Comparison of ENCODE assay signal across 14 cellular contexts in the genomic region with DNA sequence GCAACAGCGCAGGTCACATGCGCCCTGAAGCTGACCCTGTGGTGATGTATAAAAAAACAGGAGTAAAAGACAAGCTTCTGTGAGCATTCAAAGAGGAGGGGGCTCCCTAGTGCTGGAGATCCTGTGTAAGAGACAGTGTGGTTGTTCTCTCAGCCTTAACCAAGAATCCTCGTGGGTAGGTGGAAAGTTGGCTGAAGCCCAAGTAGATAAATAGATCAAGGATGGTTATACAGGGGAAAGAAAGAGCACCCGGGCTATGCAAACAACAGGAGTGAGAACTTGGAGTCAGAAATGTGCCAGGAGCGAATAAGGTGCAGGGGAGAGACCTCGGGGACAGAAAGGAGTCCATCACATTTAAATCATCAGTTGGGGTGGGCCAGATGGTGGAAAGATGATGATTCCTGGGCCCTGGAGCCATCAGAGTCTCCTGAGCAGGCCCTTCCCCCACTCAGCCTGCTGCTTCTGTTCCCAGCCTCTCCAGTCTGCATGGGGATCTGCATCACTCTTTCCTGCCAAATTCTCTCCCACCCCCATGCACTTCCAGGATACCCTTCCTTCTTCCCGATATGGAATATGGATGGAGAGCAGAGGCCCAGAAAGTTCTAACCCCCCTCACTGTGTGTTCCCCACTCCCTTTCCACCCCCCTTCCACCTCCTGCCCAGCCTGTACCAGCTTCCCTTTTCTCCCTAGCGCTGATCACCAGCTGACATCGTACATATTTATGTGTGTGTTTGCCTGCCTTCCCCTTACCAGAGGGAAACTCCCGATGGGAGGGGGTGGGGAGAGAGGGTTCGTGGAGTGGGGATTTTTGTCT.
DNase-seq lines count a peak whose midpoint lies in the region; ATAC-seq, FAIRE-seq and TF ChIP-seq lines count a peak whose summit lies in the region.
"Had no signal": no experiment of that assay in that cellular context is flagged by ENCODE, and none has a peak within 500 bp of the region (broad histone marks: within the 10 kb centered on the region; RNA-seq: fewer than 3 reads in every experiment).

No MANE protein-coding gene starts in this region.

- H2BK5ac ChIP-seq in mesenchymal stem cell (ENCODE audit: low read depth, low read length, poor library complexity, severe bottlenecking): no peak overlapping the region

- no peak for TF ChIP-seq RAD21 in SK-N-SH (IDR thresholded peaks at IDR 0.05; ENCODE audit: low read length)

- peak overlapping the region in 1 of 2 experiments; percentile 43 for H3K18ac ChIP-seq in mesenchymal stem cell (ENCODE audit: low read depth in 1 of 2, low read length in 2 of 2)

- H3K14ac ChIP-seq in mesenchymal stem cell (ENCODE audit: low read length in 2 of 2): no peak overlapping the region

- CTCF ChIA-PET in SK-N-SH (lab: Yijun Ruan, JAX): interaction anchor here (0.7 kb wide), 1 partner anchor 422 kb away, joined by 3 read pairs; no protein-coding TSS in a partner anchor
- CTCF ChIA-PET in activated naive CD4-positive, alpha-beta T cell treated with anti-CD3 and anti-CD28 coated beads, Interleukin-2, amount 10 ng/mL, durations not matched to agents 7 days and 5 days (lab: Charles Lee): no interaction called here

- peak overlapping the region; percentile 4 for H3K4me3 Mint-ChIP-seq in astrocyte (ENCODE audit: unreplicated experiment)
- no peak overlapping the region for H3K4me3 Mint-ChIP-seq in activated naive CD4-positive, alpha-beta T cell treated with anti-CD3 and anti-CD28 coated beads, Interleukin-2, amount 10 ng/mL, durations not matched to agents 7 days and 5 days
- H3K4me3 Mint-ChIP-seq in activated T-helper 17 cell treated with anti-CD3 and anti-CD28 coated beads, Interleukin-2, amount 50 U/mL, for 72 hours: no peak overlapping the region
- H3K4me3 Mint-ChIP-seq: activated CD4-positive, alpha-beta T cell treated with anti-CD3 and anti-CD28 coated beads for 36 hours had no signal

- H3K79me1 ChIP-seq in mesenchymal stem cell (replicated peaks; ENCODE audit: low read length, poor library complexity, severe bottlenecking): no peaks in the 10 kb centered on the region

- ATAC-seq in SK-N-SH treated with all-trans-retinoic acid at 6 μM for 48 hours: no peak
- no peak for ATAC-seq in activated T-helper 17 cell treated with anti-CD3 and anti-CD28 coated beads, Interleukin-2, amount 50 U/mL, for 72 hours (replicated peaks)
- ATAC-seq: activated CD4-positive, alpha-beta T cell treated with anti-CD3 and anti-CD28 coated beads for 36 hours had no signal

- H3F3A ChIP-seq in SK-N-SH (replicated peaks; ENCODE audit: insufficient read depth): peaks cover 24% of the 10 kb centered on the region

- intact Hi-C loops in spleen (cut with DNase I; ENCODE audit: low total_unique reads): no loop called here

- 60% methylated on average over 11 of the region's 11 CpGs for WGBS in SK-N-SH (ENCODE audit: low lambda C conversion rate)
- 69% methylated on average over 10 of the region's 11 CpGs for WGBS in mesenchymal stem cell
- whole genome bisulfite sequencing in spleen, 5 donors: 48 to 56% (median 49%) methylated on average over 11 of the region's 11 CpGs

- H3K27me3 ChIP-seq in SK-N-SH (ENCODE audit: insufficient read depth): no peaks in the 10 kb centered on the region
- H3K27me3 ChIP-seq in astrocyte (ENCODE audit: insufficient read depth, low read length): peaks cover 5% of the 10 kb centered on the region
- H3K27me3 ChIP-seq in mesenchymal stem cell (ENCODE audit: control insufficient read depth in 1 of 2, insufficient read depth in 1 of 2, low read length in 2 of 2): no peaks in the 10 kb centered on the region
- no peaks in the 10 kb centered on the region for H3K27me3 ChIP-seq in SJCRH30
- H3K27me3 ChIP-seq in spleen (replicated peaks in 1 of 7): no peaks in the 10 kb centered on the region

- H2AK5ac ChIP-seq in mesenchymal stem cell (ENCODE audit: low read length, severe bottlenecking): no peak overlapping the region

- H3K4me1 ChIP-seq in SK-N-SH (ENCODE audit: control insufficient read depth in 1 of 2, insufficient read depth in 2 of 2, low read depth in 1 of 2, low read length in 1 of 2) (peaks cover 17 to 30% of the 10 kb centered on the region in 2 experiments), astrocyte (ENCODE audit: insufficient read depth, low read length) (peaks cover 5% of the 10 kb centered on the region), mesenchymal stem cell (ENCODE audit: control insufficient read depth, insufficient read depth, low read depth, low read length) (peaks cover 3% of the 10 kb centered on the region), SJCRH30 (peaks cover 6% of the 10 kb centered on the region; the same call in 1 of the 2 replicates), spleen (peaks cover 0 to 44% (median 19%) of the 10 kb centered on the region in 6 donors)

- H2BK120ac ChIP-seq in mesenchymal stem cell (ENCODE audit: low read depth, low read length): no peak overlapping the region

- no peak for TF ChIP-seq CTCF in SK-N-SH (IDR thresholded peaks at IDR 0.05)
- no peak for TF ChIP-seq CTCF in astrocyte (IDR thresholded peaks at IDR 0.05; ENCODE audit: insufficient read depth, low read depth, low read length)
- TF ChIP-seq CTCF in spleen (IDR thresholded peaks at IDR 0.05 in 8 of 11, conservative IDR thresholded peaks at IDR 0.05 in 3 of 11): no peak

- no peaks in the 10 kb centered on the region for H3K36me3 Mint-ChIP-seq in astrocyte (ENCODE audit: low read depth, unreplicated experiment)
- no peaks in the 10 kb centered on the region for H3K36me3 Mint-ChIP-seq in activated naive CD4-positive, alpha-beta T cell treated with anti-CD3 and anti-CD28 coated beads, Interleukin-2, amount 10 ng/mL, durations not matched to agents 7 days and 5 days
- no peaks in the 10 kb centered on the region for H3K36me3 Mint-ChIP-seq in activated T-helper 17 cell treated with anti-CD3 and anti-CD28 coated beads, Interleukin-2, amount 50 U/mL, for 72 hours (ENCODE audit: low read depth)

- H3K4me2 ChIP-seq in SK-N-SH (no peak overlapping the region), astrocyte (ENCODE audit: low read length) (no peak overlapping the region), mesenchymal stem cell (ENCODE audit: low read length, poor library complexity, severe bottlenecking) (no peak overlapping the region)

- H2BK12ac ChIP-seq in mesenchymal stem cell (ENCODE audit: low read length in 2 of 2): peak overlapping the region in 1 of 2 experiments; percentile 11

- no peak overlapping the region for H2BK15ac ChIP-seq in mesenchymal stem cell (ENCODE audit: low read depth, poor library complexity, severe bottlenecking)

- peak overlapping the region; percentile 28 for H4K91ac ChIP-seq in mesenchymal stem cell (ENCODE audit: low read length)

- H3K27ac ChIP-seq in SK-N-SH (ENCODE audit: low read depth in 2 of 2, low read length in 1 of 2) (no peak overlapping the region), astrocyte (ENCODE audit: low read depth, low read length) (no peak overlapping the region), mesenchymal stem cell (ENCODE audit: low read length, poor library complexity, severe bottlenecking) (no peak overlapping the region), SJCRH30 (no peak overlapping the region), spleen (no peak overlapping the region)

- H3K23ac ChIP-seq in mesenchymal stem cell (ENCODE audit: low read length in 2 of 2): no peak overlapping the region

- H3K9me3 Mint-ChIP-seq in astrocyte (ENCODE audit: unreplicated experiment): no peaks in the 10 kb centered on the region
- H3K9me3 Mint-ChIP-seq in activated naive CD4-positive, alpha-beta T cell treated with anti-CD3 and anti-CD28 coated beads, Interleukin-2, amount 10 ng/mL, durations not matched to agents 7 days and 5 days: no peaks in the 10 kb centered on the region
- H3K9me3 Mint-ChIP-seq in activated T-helper 17 cell treated with anti-CD3 and anti-CD28 coated beads, Interleukin-2, amount 50 U/mL, for 72 hours: no peaks in the 10 kb centered on the region

- H4K8ac ChIP-seq in mesenchymal stem cell (ENCODE audit: low read length): peak overlapping the region; percentile 64

- TF ChIP-seq POLR2A in spleen (IDR thresholded peaks at IDR 0.05): no peak

- H3K9me3 ChIP-seq in SK-N-SH (no peaks in the 10 kb centered on the region), astrocyte (ENCODE audit: insufficient read depth, low read depth, low read length) (no peaks in the 10 kb centered on the region), mesenchymal stem cell (ENCODE audit: control insufficient read depth, low read length) (no peaks in the 10 kb centered on the region), SJCRH30 (replicated peaks) (0 out of 2 replicates have a peak, but pooled peaks cover 2% of the 10 kb centered on the region), spleen (no peaks in the 10 kb centered on the region)

- no peak overlapping the region for H3K4ac ChIP-seq in mesenchymal stem cell (ENCODE audit: low read depth in 1 of 2, low read length in 2 of 2)

- peak; percentile 37 for DNase-seq in SK-N-SH
- DNase-seq in astrocyte (ENCODE audit: low read depth): no peak
- DNase-seq in mesenchymal stem cell: no peak
- DNase-seq in SJCRH30: no peak
- no peak for DNase-seq in activated naive CD4-positive, alpha-beta T cell treated with anti-CD3 and anti-CD28 coated beads, Interleukin-2, amount 10 ng/mL, durations not matched to agents 7 days and 5 days
- DNase-seq in spleen: no peak
- DNase-seq: activated CD4-positive, alpha-beta T cell treated with anti-CD3 and anti-CD28 coated beads for 36 hours; activated effector memory CD4-positive, alpha-beta T cell treated with Interleukin-2 at 50 U/mL for 16 hours; dermis blood vessel endothelial cell; GF-D8; NCI-H2107; Right ventricle myocardium superior had no signal

- no peaks in the 10 kb centered on the region for H3K27me3 Mint-ChIP-seq in astrocyte (ENCODE audit: low read depth, unreplicated experiment)
- peaks cover 10% of the 10 kb centered on the region for H3K27me3 Mint-ChIP-seq in activated naive CD4-positive, alpha-beta T cell treated with anti-CD3 and anti-CD28 coated beads, Interleukin-2, amount 10 ng/mL, durations not matched to agents 7 days and 5 days
- peaks cover 11% of the 10 kb centered on the region for H3K27me3 Mint-ChIP-seq in activated T-helper 17 cell treated with anti-CD3 and anti-CD28 coated beads, Interleukin-2, amount 50 U/mL, for 72 hours

- peak overlapping the region; percentile 60 for H3K27ac Mint-ChIP-seq in astrocyte (ENCODE audit: unreplicated experiment)
- no peak overlapping the region for H3K27ac Mint-ChIP-seq in activated naive CD4-positive, alpha-beta T cell treated with anti-CD3 and anti-CD28 coated beads, Interleukin-2, amount 10 ng/mL, durations not matched to agents 7 days and 5 days
- H3K27ac Mint-ChIP-seq in activated T-helper 17 cell treated with anti-CD3 and anti-CD28 coated beads, Interleukin-2, amount 50 U/mL, for 72 hours: no peak overlapping the region
- H3K27ac Mint-ChIP-seq: activated CD4-positive, alpha-beta T cell treated with anti-CD3 and anti-CD28 coated beads for 36 hours had no signal

- no peaks in the 10 kb centered on the region for H3K36me3 ChIP-seq in SK-N-SH (replicated peaks in 1 of 2; ENCODE audit: control insufficient read depth in 1 of 2, insufficient read depth in 2 of 2, low read length in 1 of 2)
- H3K36me3 ChIP-seq in astrocyte (ENCODE audit: insufficient read depth, low read length): no peaks in the 10 kb centered on the region
- no peaks in the 10 kb centered on the region for H3K36me3 ChIP-seq in mesenchymal stem cell (ENCODE audit: control insufficient read depth in 1 of 2, insufficient read depth in 2 of 2, low read depth in 1 of 2, low read length in 2 of 2)
- no peaks in the 10 kb centered on the region for H3K36me3 ChIP-seq in SJCRH30
- H3K36me3 ChIP-seq in spleen: no peaks in the 10 kb centered on the region

- H3K9ac ChIP-seq in SK-N-SH: no peak overlapping the region
- no peak overlapping the region for H3K9ac ChIP-seq in astrocyte (ENCODE audit: low read length)
- no peak overlapping the region for H3K9ac ChIP-seq in mesenchymal stem cell (ENCODE audit: low read length)

- POLR2A ChIA-PET in SK-N-SH (lab: Yijun Ruan, JAX): no interaction called here

- H3K4me3 ChIP-seq in SK-N-SH (ENCODE audit: low read depth in 2 of 2, low read length in 1 of 2): no peak overlapping the region
- no peak overlapping the region for H3K4me3 ChIP-seq in astrocyte (ENCODE audit: insufficient read depth, low read depth, low read length)
- no peak overlapping the region for H3K4me3 ChIP-seq in mesenchymal stem cell (ENCODE audit: insufficient read depth in 1 of 2, low read depth in 1 of 2, low read length in 2 of 2)
- H3K4me3 ChIP-seq in SJCRH30: no peak overlapping the region
- no peak overlapping the region for H3K4me3 ChIP-seq in spleen

- no peaks in the 10 kb centered on the region for H3K9me2 ChIP-seq in SK-N-SH

- TF ChIP-seq EP300 in SK-N-SH (IDR thresholded peaks at IDR 0.05; ENCODE audit: borderline replicate concordance in 1 of 2, low read depth in 1 of 2, low read length in 1 of 2): no peak

- no peaks in the 10 kb centered on the region for H4K20me1 ChIP-seq in SK-N-SH (ENCODE audit: insufficient read depth)
- H4K20me1 ChIP-seq in astrocyte (ENCODE audit: insufficient read depth, low read length): no peaks in the 10 kb centered on the region

- H3K79me2 ChIP-seq in SK-N-SH (ENCODE audit: insufficient read depth): no peaks in the 10 kb centered on the region
- no peaks in the 10 kb centered on the region for H3K79me2 ChIP-seq in astrocyte (ENCODE audit: insufficient read depth, low read length)

- peaks cover 74% of the 10 kb centered on the region for H3K4me1 Mint-ChIP-seq in astrocyte (ENCODE audit: low read depth, unreplicated experiment)
- no peaks in the 10 kb centered on the region for H3K4me1 Mint-ChIP-seq in activated naive CD4-positive, alpha-beta T cell treated with anti-CD3 and anti-CD28 coated beads, Interleukin-2, amount 10 ng/mL, durations not matched to agents 7 days and 5 days
- H3K4me1 Mint-ChIP-seq in activated T-helper 17 cell treated with anti-CD3 and anti-CD28 coated beads, Interleukin-2, amount 50 U/mL, for 72 hours: no peaks in the 10 kb centered on the region

- H2AFZ ChIP-seq in SK-N-SH (ENCODE audit: low read depth): no peak overlapping the region
- H2AFZ ChIP-seq in astrocyte (ENCODE audit: low read depth, low read length): no peak overlapping the region
- no peak overlapping the region for H2AFZ ChIP-seq in mesenchymal stem cell (ENCODE audit: low read depth, low read length)

- no peak for FAIRE-seq in astrocyte (lab: Jason Lieb, UNC)
